Comparison of ENCODE assay signal across 18 cellular contexts in the genomic region with DNA sequence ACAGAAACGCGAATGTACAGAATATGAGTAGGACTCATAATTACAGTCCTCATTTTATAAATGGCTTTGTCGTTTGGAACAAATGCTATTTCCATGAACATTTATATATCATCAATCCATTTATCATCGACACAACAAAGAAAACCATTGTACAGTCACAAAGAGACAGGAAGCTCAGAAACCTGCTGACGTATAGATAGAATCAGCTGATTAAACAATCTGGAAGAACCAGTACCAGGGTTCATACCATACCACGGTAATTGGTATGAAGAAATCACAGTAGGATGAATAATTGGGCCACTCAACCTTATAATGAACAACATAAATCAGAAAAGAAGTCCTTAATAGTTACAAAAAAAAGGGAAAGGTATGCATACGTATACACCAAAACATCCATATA.
A peak's percentile ranks its signal among the peaks of the same experiment; 100 is the strongest.
DNase-seq lines count a peak whose midpoint lies in the region; ATAC-seq and TF ChIP-seq lines count a peak whose summit lies in the region.
"Had no signal": no experiment of that assay in that cellular context is flagged by ENCODE, and none has a peak within 500 bp of the region (broad histone marks: within the 10 kb centered on the region; RNA-seq: fewer than 3 reads in every experiment).

No MANE protein-coding gene starts in this region.

- no peaks in the 10 kb centered on the region for H3K27me3 ChIP-seq in mammary epithelial cell (ENCODE audit: insufficient read depth, low read length)
- H3K27me3 ChIP-seq: left lung, sigmoid colon had no signal

- no peaks in the 10 kb centered on the region for H3K36me3 ChIP-seq in mammary epithelial cell (ENCODE audit: insufficient read depth, low read length)
- H3K36me3 ChIP-seq in mucosa of descending colon (ENCODE audit: low read depth): no peaks in the 10 kb centered on the region
- H3K36me3 ChIP-seq: left lung, thoracic aorta had no signal

- peak overlapping the region; percentile 97 for H3K27ac ChIP-seq in mammary epithelial cell (ENCODE audit: insufficient read depth, low read depth, low read length)
- H3K27ac ChIP-seq: left lung, sigmoid colon, thoracic aorta had no signal

- H3K9me3 ChIP-seq in mammary epithelial cell (replicated peaks; ENCODE audit: insufficient read depth, low read length): no peaks in the 10 kb centered on the region
- no peaks in the 10 kb centered on the region for H3K9me3 ChIP-seq in mucosa of descending colon
- H3K9me3 ChIP-seq: left lung, sigmoid colon, thoracic aorta had no signal

- H3K79me2 ChIP-seq in mammary epithelial cell (ENCODE audit: insufficient read depth, low read length): peaks cover 59% of the 10 kb centered on the region

- DNase-seq in HT-29 (ENCODE audit: low spot score) (peak; percentile 75), NCI-H69 (lab: John Stamatoyannopoulos, UW) (peak; percentile 77), mammary epithelial cell (peak; percentile 94), mucosa of descending colon (no peak), glomerular visceral epithelial cell (ENCODE audit: extremely low spot score) (no peak), NCI-H82 treated with DMSO at 0.1 percent for 48 hours (lab: John Stamatoyannopoulos, UW; ENCODE audit: unreplicated experiment) (no peak), H4 (ENCODE audit: low spot score) (no peak)
- no peak for DNase-seq in activated CD4-positive, alpha-beta T cell treated with anti-CD3 and anti-CD28 coated beads for 1 hour
- DNase-seq: activated CD8-positive, alpha-beta T cell treated with anti-CD3 and anti-CD28 coated beads for 36 hours; activated naive CD8-positive, alpha-beta T cell treated with anti-CD3 and anti-CD28 coated beads, Interleukin-2, amount 10 ng/mL, durations not matched to agents 7 days and 5 days; AML-193; DMS 273 treated with DMSO at 0.1 percent for 48 hours; left lung; MV-4-11; NCI-H345; sigmoid colon; stimulated activated CD4-positive, alpha-beta T cell treated with anti-CD3 and anti-CD28 coated beads, Interleukin-4, amount 100 ng/mL, for 4 hours had no signal

- no peak for TF ChIP-seq CTCF in mammary epithelial cell (conservative IDR thresholded peaks at IDR 0.05 in 1 of 2, IDR thresholded peaks at IDR 0.05 in 1 of 2; ENCODE audit: extremely low read depth in 1 of 2, insufficient read depth in 1 of 2, low read depth in 1 of 2, low read length in 2 of 2)
- TF ChIP-seq CTCF in mucosa of descending colon (IDR thresholded peaks at IDR 0.05): no peak

- dilution Hi-C loops in mammary epithelial cell (cut with HindIII; ENCODE audit: low sequenced_read_pairs): loop anchor here (5.0 kb wide), 1 partner anchor 47 kb away; no protein-coding TSS in a partner anchor

- in situ Hi-C loops in mammary epithelial cell (cut with MboI; ENCODE audit: low sequenced_read_pairs in 2 of 2): no loop called here

- WGBS in mammary epithelial cell (ENCODE audit: low coverage, missing lambda C conversion rate): 18% methylated on average over 7 of the region's 7 CpGs

- ATAC-seq in mucosa of descending colon: peak; percentile 63
- ATAC-seq: activated CD8-positive, alpha-beta T cell treated with anti-CD3 and anti-CD28 coated beads for 36 hours; left lung had no signal

- BruUV-seq in mammary epithelial cell (replicated peaks; lab: Mats Ljungman, UMichigan): no TSS peak

- H3K4me1 ChIP-seq in mammary epithelial cell (ENCODE audit: insufficient read depth, low read length): peaks cover 22% of the 10 kb centered on the region
- no peaks in the 10 kb centered on the region for H3K4me1 ChIP-seq in mucosa of descending colon (ENCODE audit: low read depth)
- H3K4me1 ChIP-seq: left lung, sigmoid colon had no signal

- peak overlapping the region; percentile 79 for H3K9ac ChIP-seq in mammary epithelial cell (ENCODE audit: insufficient read depth, low read length)

- peak overlapping the region; percentile 33 for H2AFZ ChIP-seq in mammary epithelial cell (ENCODE audit: low read depth, low read length)

- intact Hi-C loops in mammary epithelial cell (cut with micrococcal nuclease) (loop anchor here (10.0 kb wide), 1 partner anchor 1185 kb away; the partner anchor contains the start of gene NRP1), mucosa of descending colon (cut with DNase I, micrococcal nuclease) (no loop called here)

- H4K20me1 ChIP-seq in mammary epithelial cell (ENCODE audit: insufficient read depth, low read length): no peaks in the 10 kb centered on the region

- H3K4me2 ChIP-seq in mammary epithelial cell (ENCODE audit: insufficient read depth, low read depth, low read length): peak overlapping the region; percentile 71

- CTCF ChIA-PET in mammary epithelial cell (lab: Charles Lee; ENCODE audit: low non-redundant PET): no interaction called here

- H3K4me3 ChIP-seq in mammary epithelial cell (replicated peaks in 1 of 3; ENCODE audit: insufficient read depth in 1 of 3, low read depth in 2 of 3, low read length in 3 of 3) (no peak overlapping the region), mucosa of descending colon (no peak overlapping the region)
- H3K4me3 ChIP-seq: left lung, sigmoid colon, thoracic aorta had no signal

Comparison
In these comparisons a context has a peak if more than half of its experiments do, and no peak if none do; other contexts are left out.
1. DNase-seq: peak in HT-29 (single experiment), NCI-H69 (single experiment) and mammary epithelial cell (single experiment); none in mucosa of descending colon (0 of 3), glomerular visceral epithelial cell (single experiment), NCI-H82 treated with DMSO at 0.1 percent for 48 hours (single experiment), H4 (single experiment) and activated CD4-positive, alpha-beta T cell treated with anti-CD3 and anti-CD28 coated beads for 1 hour (single experiment).